8 cellular contexts compared by ENCODE assay signal in genomic region chr18:80245781-80246655, GRCh38. TPM values are rescaled to one million over a fixed set of nuclear protein-coding genes. Genes with fewer than 3 reads are reported as not detected.
A peak's percentile ranks its signal among the peaks of the same experiment; 100 is the strongest.
DNase-seq lines count a peak whose midpoint lies in the region; TF ChIP-seq lines count a peak whose summit lies in the region.

No MANE protein-coding gene starts in this region.

- POLR2A ChIA-PET in A673 (lab: Charles Lee; ENCODE audit: low non-redundant PET): no interaction called here

- peak overlapping the region; percentile 94 for H3K4me3 ChIP-seq in A673 (ENCODE audit: low read depth, low read length, poor library complexity, severe bottlenecking)
- H3K4me3 ChIP-seq in HUES64 (ENCODE audit: low read length): peak overlapping the region; percentile 83
- peak overlapping the region; percentile 16 for H3K4me3 ChIP-seq in lower leg skin (ENCODE audit: low read depth, poor library complexity, severe bottlenecking)
- peak overlapping the region; percentile 90 for H3K4me3 ChIP-seq in urinary bladder (ENCODE audit: low read depth, low read length)

- H3K4me1 ChIP-seq in A673 (ENCODE audit: insufficient read depth, low read length, poor library complexity, severe bottlenecking) (no peaks in the 10 kb centered on the region), HUES64 (ENCODE audit: insufficient read depth, low read length) (no peaks in the 10 kb centered on the region), urinary bladder (ENCODE audit: insufficient read depth) (peaks cover 1% of the 10 kb centered on the region)

- CTCF ChIA-PET in A673 (lab: Charles Lee): no interaction called here

- H3K27ac ChIP-seq in A673 (ENCODE audit: low read depth, low read length, poor library complexity, severe bottlenecking) (no peak overlapping the region), HUES64 (ENCODE audit: low read depth, low read length) (no peak overlapping the region), urinary bladder (ENCODE audit: low read depth) (no peak overlapping the region)

- no peak for TF ChIP-seq POLR2A in lower leg skin (IDR thresholded peaks at IDR 0.05)

- H3K9me3 ChIP-seq in A673 (ENCODE audit: low read depth, low read length, poor library complexity, severe bottlenecking) (no peaks in the 10 kb centered on the region), HUES64 (ENCODE audit: insufficient read depth, low read depth, low read length) (no peaks in the 10 kb centered on the region)

- TF ChIP-seq CTCF in A673 (conservative IDR thresholded peaks at IDR 0.05; ENCODE audit: low read depth, low read length) (no peak), lower leg skin (IDR thresholded peaks at IDR 0.05) (no peak)

- H3K9ac ChIP-seq in HUES64 (ENCODE audit: low read depth, low read length): peak overlapping the region; percentile 51; the same call in 1 of the 2 replicates

- H3K27me3 ChIP-seq in A673 (replicated peaks; ENCODE audit: insufficient read depth, low read depth, low read length, poor library complexity) (no peaks in the 10 kb centered on the region), HUES64 (ENCODE audit: insufficient read depth, low read length) (peaks cover 22% of the 10 kb centered on the region)

- DNase-seq in A673 (ENCODE audit: low spot score): peak; percentile 15
- peak; percentile 55 for DNase-seq in astrocyte of the hippocampus (ENCODE audit: low read depth, low spot score)
- peak; percentile 63 to 88 for DNase-seq in lower leg skin (ENCODE audit: low spot score in 2 of 2)
- DNase-seq in KBM-7: no peak
- DNase-seq in HK-2 (ENCODE audit: unreplicated experiment): no peak
- DNase-seq in kidney tubule cell (ENCODE audit: low spot score): no peak

- in situ Hi-C loops in KBM-7 (cut with MboI; ENCODE audit: low pct_unique_long_range_greater_than_20kb, low sequenced_read_pairs): no loop called here

- WGBS in HUES64: 23% methylated on average over 45 of the region's 54 CpGs
- 23 to 24% methylated on average over 17 to 20 of the region's 54 CpGs for WGBS in lower leg skin, 2 donors
- 12% methylated on average over 52 of the region's 54 CpGs for WGBS in urinary bladder

- H3K36me3 ChIP-seq in A673 (ENCODE audit: insufficient read depth, low read length, poor library complexity, severe bottlenecking): no peaks in the 10 kb centered on the region
- H3K36me3 ChIP-seq in HUES64 (ENCODE audit: insufficient read depth, low read length): no peaks in the 10 kb centered on the region
- H3K36me3 ChIP-seq in urinary bladder (ENCODE audit: insufficient read depth): no peaks in the 10 kb centered on the region

- BruUV-seq in A673 (replicated peaks; lab: Mats Ljungman, UMichigan): no TSS peak

- intact Hi-C loops in A673 (cut with micrococcal nuclease; ENCODE audit: unreplicated experiment): no loop called here
- intact Hi-C loops in lower leg skin (cut with DNase I; ENCODE audit: low total_unique reads): no loop called here

RNA-seq across cellular contexts. Expression of gene PARD6G, which starts 1.3 kb away (rescaled TPM):
- total RNA-seq in A673 (2021) (7.9 and 10.2 TPM in 2 replicates), lower leg skin (100 to 1,000 TPM in 2 of 4 donors, 10 to 100 TPM in 2; 89.6 to 122 (median 101) TPM), urinary bladder (14.0 TPM)
- 13.0 TPM for polyA plus RNA-seq in HUES64 (2013, experiment 1 of 2)
- polyA plus RNA-seq in HUES64 (2013, experiment 2 of 2): 16.9 TPM
- 5.9 TPM for polyA plus RNA-seq in urinary bladder

Comparison
In these comparisons a context has a peak if more than half of its experiments do, and no peak if none do; other contexts are left out.
1. DNase-seq: peak in A673 (single experiment), astrocyte of the hippocampus (single experiment) and lower leg skin (2 of 2); none in KBM-7 (single experiment), HK-2 (single experiment) and kidney tubule cell (single experiment).
2. H3K4me3 ChIP-seq: peak in every context shown above with its lines; median percentile 94 in A673; 90 in urinary bladder; 83 in HUES64; 16 in lower leg skin.